In genomic region chr15:58003810-58004209, GRCh38 we compare ENCODE assay signal across 33 cellular contexts.
"Had no signal": no experiment of that assay in that cellular context is flagged by ENCODE, and none has a peak within 500 bp of the region (broad histone marks: within the 10 kb centered on the region; RNA-seq: fewer than 3 reads in every experiment).

No MANE protein-coding gene starts in this region.

- H3K4me1 ChIP-seq: adrenal gland, body of pancreas, breast epithelium had no signal

- ATAC-seq: activated CD8-positive, alpha-beta T cell treated with anti-CD3 and anti-CD28 coated beads for 36 hours; activated naive CD4-positive, alpha-beta T cell treated with anti-CD3 and anti-CD28 coated beads, Interleukin-2, amount 50 U/mL, for 72 hours; activated T-cell treated with anti-CD3 and anti-CD28 coated beads, Interleukin-2, amount 50 U/mL, for 4 hours; activated T-cell treated with anti-CD3 and anti-CD28 coated beads, Interleukin-2, amount 50 U/mL, for 72 hours; activated T-helper 17 cell treated with anti-CD3 and anti-CD28 coated beads, Interleukin-2, amount 50 U/mL, for 72 hours; body of pancreas had no signal

- H3K9me3 ChIP-seq: adrenal gland, body of pancreas had no signal

- H3K4me3 ChIP-seq: adrenal gland, body of pancreas, breast epithelium had no signal

- DNase-seq: activated B cell treated with CpG ODN at 0.5 μM for 24 hours; activated CD4-positive, alpha-beta memory T cell treated with anti-CD3 and anti-CD28 coated beads for 36 hours; activated CD4-positive, alpha-beta T cell treated with anti-CD3 and anti-CD28 coated beads for 4 hours; activated CD4-positive, alpha-beta T cell treated with anti-CD3 and anti-CD28 coated beads, Interleukin-2, amount 10 ng/mL, durations not matched to agents 24 days and 14 days; activated CD4-positive, alpha-beta T cell treated with anti-CD3 and anti-CD28 coated beads, Interleukin-2, amount 50 U/mL, for 1 hour; activated CD4-positive, alpha-beta T cell treated with anti-CD3 and anti-CD28 coated beads, Interleukin-2, amount 50 U/mL, for 4 hours; activated CD4-positive, CD25-positive, alpha-beta regulatory T cell treated with anti-CD3 and anti-CD28 coated beads, Interleukin-2, amount 50 U/mL, for 72 hours; activated CD8-positive, alpha-beta memory T cell treated with anti-CD3 and anti-CD28 coated beads, Interleukin-2, amount 50 U/mL, for 4 hours; activated CD8-positive, alpha-beta T cell treated with anti-CD3 and anti-CD28 coated beads for 36 hours; activated effector memory CD4-positive, alpha-beta T cell treated with anti-CD3 and anti-CD28 coated beads, Interleukin-2, amount 50 U/mL, for 16 hours; activated gamma-delta T cell treated with Interleukin-2 at 50 U/mL for 16 hours; activated naive CD4-positive, alpha-beta T cell; activated naive CD4-positive, alpha-beta T cell treated with anti-CD3 and anti-CD28 coated beads for 36 hours; activated naive CD4-positive, alpha-beta T cell treated with anti-CD3 and anti-CD28 coated beads, Interleukin-2, amount 50 U/mL, for 16 hours; activated naive CD8-positive, alpha-beta T cell treated with anti-CD3 and anti-CD28 coated beads for 36 hours; activated T-cell treated with anti-CD3 and anti-CD28 coated beads for 4 hours; activated T-cell treated with anti-CD3 and anti-CD28 coated beads, Interleukin-2, amount 50 U/mL, for 1 hour; activated T-cell treated with anti-CD3 and anti-CD28 coated beads, Interleukin-2, amount 50 U/mL, for 4 hours; activated T-cell treated with anti-CD3 and anti-CD28 coated beads, Interleukin-2, amount 50 U/mL, for 72 hours; adrenal gland; amniotic stem cell; aorta; body of pancreas; brain microvascular endothelial cell; central memory CD4-positive, alpha-beta T cell; T-helper 2 cell; T-helper 9 cell had no signal

- FAIRE-seq: astrocyte, TTC549 had no signal

- H3K36me3 ChIP-seq: adrenal gland, brain microvascular endothelial cell, breast epithelium had no signal

- H3K27ac ChIP-seq: adrenal gland, body of pancreas, brain microvascular endothelial cell, breast epithelium, VCaP had no signal

- H3K27me3 ChIP-seq: adrenal gland, body of pancreas, brain microvascular endothelial cell, breast epithelium had no signal
